In genomic region chr3:138401834-138402233, GRCh38 we compare ENCODE assay signal across 1 cellular context.
TF ChIP-seq lines count a peak whose summit lies in the region.

No MANE protein-coding gene starts in this region.

TF ChIP-seq in WTC11, 78 proteins besides CTCF, POLR2A, EP300 and RAD21 (continued from another document):
- TF ChIP-seq ZNF281 (CRISPR knock-in tag; IDR thresholded peaks at IDR 0.05) (no peak), E2F1 (CRISPR knock-in tag; IDR thresholded peaks at IDR 0.05) (no peak), E2F5 (CRISPR knock-in tag; IDR thresholded peaks at IDR 0.05) (no peak), E2F4 (CRISPR knock-in tag; IDR thresholded peaks at IDR 0.05; ENCODE audit: borderline replicate concordance, low read depth) (no peak)
